Comparison of ENCODE assay signal across 14 cellular contexts in genomic region chr5:33468811-33469435, GRCh38. TPM values are rescaled to one million over a fixed set of nuclear protein-coding genes. Genes with fewer than 3 reads are reported as not detected.
DNase-seq lines count a peak whose midpoint lies in the region; ATAC-seq, FAIRE-seq and TF ChIP-seq lines count a peak whose summit lies in the region.
"Had no signal": no experiment of that assay in that cellular context is flagged by ENCODE, and none has a peak within 500 bp of the region (broad histone marks: within the 10 kb centered on the region; RNA-seq: fewer than 3 reads in every experiment).

No MANE protein-coding gene starts in this region.

- peak; percentile 9 for FAIRE-seq in GM12891 (lab: Jason Lieb, UNC)
- FAIRE-seq in bronchial epithelial cell (lab: Jason Lieb, UNC), result no peak
- FAIRE-seq in RCC 7860 (lab: Jason Lieb, UNC), result no peak

- no peaks in the 10 kb centered on the region for H3K27me3 ChIP-seq in bronchial epithelial cell (ENCODE audit: control insufficient read depth, insufficient read depth, low read length)

- H3K36me3 ChIP-seq in bronchial epithelial cell (ENCODE audit: control insufficient read depth, insufficient read depth, low read length), result peaks cover 26% of the 10 kb centered on the region

- no peak overlapping the region for H3K4me3 ChIP-seq in bronchial epithelial cell (ENCODE audit: low read depth, low read length)

- ATAC-seq in HG03571 (IDR thresholded peaks at IDR 0.05; ENCODE audit: unreplicated experiment), result no peak
- ATAC-seq: Panc1 had no signal

- no peak for TF ChIP-seq POLR2A in GM12891 (IDR thresholded peaks at IDR 0.05; ENCODE audit: low read depth, low read length)

- no peak for TF ChIP-seq CTCF in bronchial epithelial cell (IDR thresholded peaks at IDR 0.05; ENCODE audit: insufficient read depth, low read length, severe bottlenecking)

- DNase-seq in GM12891 (ENCODE audit: insufficient read length, low spot score) (no peak), bronchial epithelial cell (ENCODE audit: low read depth) (peak; percentile 29), medulla oblongata (ENCODE audit: extremely low spot score) (peak; percentile 15), RCC 7860 (ENCODE audit: low spot score) (no peak), posterior cingulate gyrus (no peak)
- DNase-seq: HCEC 1CT, KG1, NCI-H2081 treated with DMSO at 0.1 percent for 48 hours, NCI-H510A treated with DMSO at 0.1 percent for 48 hours, NCI-H82, SHP77 treated with DMSO at 0.1 percent for 48 hours had no signal

- intact Hi-C loops in posterior cingulate gyrus (cut with DNase I), result no loop called here

TF ChIP-seq in GM12891, 5 proteins besides CTCF, POLR2A, EP300 and RAD21:
- no peak for TF ChIP-seq POU2F2 (IDR thresholded peaks at IDR 0.05; ENCODE audit: low read depth, low read length)
- peak; percentile 35; the same call in 1 of the 2 replicates for TF ChIP-seq POLR2AphosphoS5 (IDR thresholded peaks at IDR 0.05; ENCODE audit: low read depth, low read length)

TF ChIP-seq in PFSK-1, 5 proteins besides CTCF, POLR2A, EP300 and RAD21:
- TF ChIP-seq POLR2AphosphoS5 (IDR thresholded peaks at IDR 0.05; ENCODE audit: low read depth, low read length) (0 out of 2 replicates have a peak, but pooled peaks have one; percentile 29), REST (IDR thresholded peaks at IDR 0.05; ENCODE audit: insufficient read depth in 1 of 2, low read depth in 2 of 2, low read length in 2 of 2) (no peak)

RNA-seq across cellular contexts. Expression of gene TARS1, which starts 28.2 kb away (rescaled TPM):
- 127 TPM for polyA plus RNA-seq in GM12891 (2012; ENCODE audit: low read depth, missing spikeins)
- 293 TPM for polyA plus RNA-seq in PFSK-1 (2012; ENCODE audit: insufficient read length, low read depth)
- total RNA-seq in bronchial epithelial cell, result 407 and 523 TPM in 2 replicates

Comparison
In these comparisons a context has a peak if more than half of its experiments do, and no peak if none do; other contexts are left out.
1. DNase-seq: peak in bronchial epithelial cell (single experiment) and medulla oblongata (single experiment); none in GM12891 (single experiment), RCC 7860 (single experiment) and posterior cingulate gyrus (0 of 10).